In genomic region chr2:237437566-237437965, GRCh38 we compare ENCODE assay signal across 23 cellular contexts. TPM values are rescaled to one million over a fixed set of nuclear protein-coding genes. Genes with fewer than 3 reads are reported as not detected.
DNase-seq lines count a peak whose midpoint lies in the region; ATAC-seq and TF ChIP-seq lines count a peak whose summit lies in the region.
"Had no signal": no experiment of that assay in that cellular context is flagged by ENCODE, and none has a peak within 500 bp of the region (broad histone marks: within the 10 kb centered on the region; RNA-seq: fewer than 3 reads in every experiment).

No MANE protein-coding gene starts in this region.

- H3K36me3 ChIP-seq in Karpas-422 (ENCODE audit: insufficient read depth, low read length) (no peaks in the 10 kb centered on the region), mammary epithelial cell (ENCODE audit: insufficient read depth, low read length) (no peaks in the 10 kb centered on the region), skeletal muscle satellite cell (ENCODE audit: insufficient read depth, low read length) (no peaks in the 10 kb centered on the region)
- H3K36me3 ChIP-seq: lower lobe of right lung, Peyer's patch, SJCRH30 had no signal

- no peaks in the 10 kb centered on the region for H3K9me2 ChIP-seq in Karpas-422 (replicated peaks; ENCODE audit: insufficient read depth, low read length)

- no peaks in the 10 kb centered on the region for H3K9me3 ChIP-seq in Karpas-422 (ENCODE audit: low read length)
- H3K9me3 ChIP-seq in mammary epithelial cell (replicated peaks; ENCODE audit: insufficient read depth, low read length): no peaks in the 10 kb centered on the region
- no peaks in the 10 kb centered on the region for H3K9me3 ChIP-seq in skeletal muscle satellite cell (replicated peaks; ENCODE audit: low read length)
- H3K9me3 ChIP-seq: lower lobe of right lung, Peyer's patch, SJCRH30, testis had no signal

- ATAC-seq in GM21529 (IDR thresholded peaks at IDR 0.05; ENCODE audit: unreplicated experiment): no peak
- ATAC-seq: lower lobe of right lung, right cardiac atrium had no signal

- peak overlapping the region; percentile 56 for H3K27ac Mint-ChIP-seq in activated CD4-positive, alpha-beta memory T cell treated with anti-CD3 and anti-CD28 coated beads for 36 hours
- no peak overlapping the region for H3K27ac Mint-ChIP-seq in activated CD4-positive, alpha-beta memory T cell treated with anti-CD3 and anti-CD28 coated beads, Interleukin-2, amount 10 ng/mL, durations not matched to agents 7 days and 5 days

- no peak for DNase-seq in activated CD4-positive, alpha-beta memory T cell treated with anti-CD3 and anti-CD28 coated beads for 36 hours
- no peak for DNase-seq in activated CD4-positive, alpha-beta memory T cell treated with anti-CD3 and anti-CD28 coated beads, Interleukin-2, amount 10 ng/mL, durations not matched to agents 7 days and 5 days
- DNase-seq in Karpas-422 (peak; percentile 21), mammary epithelial cell (no peak), GM13976 (ENCODE audit: low spot score) (no peak), NCI-H1436 (lab: John Stamatoyannopoulos, UW) (no peak)
- DNase-seq: activated gamma-delta T cell, dermis blood vessel endothelial cell, DMS 273 treated with DMSO at 0.1 percent for 48 hours, lower lobe of right lung, MM.1S, NCI-H187, NCI-H226, NCI-H82, Peyer's patch, right cardiac atrium, SJCRH30, testis had no signal

- H3K9ac ChIP-seq in Karpas-422 (ENCODE audit: low read length): no peak overlapping the region
- no peak overlapping the region for H3K9ac ChIP-seq in mammary epithelial cell (ENCODE audit: insufficient read depth, low read length)
- peak overlapping the region; percentile 21 for H3K9ac ChIP-seq in skeletal muscle satellite cell (ENCODE audit: low read depth, low read length)

- peaks cover 2% of the 10 kb centered on the region for H3K9me3 Mint-ChIP-seq in activated CD4-positive, alpha-beta memory T cell treated with anti-CD3 and anti-CD28 coated beads for 36 hours
- H3K9me3 Mint-ChIP-seq in activated CD4-positive, alpha-beta memory T cell treated with anti-CD3 and anti-CD28 coated beads, Interleukin-2, amount 10 ng/mL, durations not matched to agents 7 days and 5 days: no peaks in the 10 kb centered on the region

- H2AFZ ChIP-seq in Karpas-422 (ENCODE audit: low read length): no peak overlapping the region
- peak overlapping the region; percentile 67 for H2AFZ ChIP-seq in mammary epithelial cell (ENCODE audit: low read depth, low read length)

- CTCF ChIA-PET in activated CD4-positive, alpha-beta memory T cell treated with anti-CD3 and anti-CD28 coated beads for 36 hours (lab: Charles Lee): interaction anchor here (0.8 to 2.3 kb wide), 4 partner anchors 10 to 39 kb away, joined by 3 to 15 read pairs (median 6); no protein-coding TSS in a partner anchor
- CTCF ChIA-PET in activated CD4-positive, alpha-beta memory T cell treated with anti-CD3 and anti-CD28 coated beads, Interleukin-2, amount 10 ng/mL, durations not matched to agents 7 days and 5 days (lab: Charles Lee): interaction anchor here (1.5 kb wide), 1 partner anchor 16 kb away, joined by 5 read pairs; no protein-coding TSS in a partner anchor
- CTCF ChIA-PET in mammary epithelial cell (lab: Charles Lee; ENCODE audit: low non-redundant PET): no interaction called here

- dilution Hi-C loops in mammary epithelial cell (cut with HindIII; ENCODE audit: low sequenced_read_pairs): no loop called here

- H4K20me1 ChIP-seq in Karpas-422 (ENCODE audit: insufficient read depth, low read depth, low read length) (no peaks in the 10 kb centered on the region), mammary epithelial cell (ENCODE audit: insufficient read depth, low read length) (no peaks in the 10 kb centered on the region)

- H3K4me1 ChIP-seq in Karpas-422 (ENCODE audit: low read length) (no peaks in the 10 kb centered on the region), mammary epithelial cell (ENCODE audit: insufficient read depth, low read length) (peaks cover 41% of the 10 kb centered on the region), skeletal muscle satellite cell (ENCODE audit: control insufficient read depth, insufficient read depth, low read length) (peaks cover 80% of the 10 kb centered on the region)
- H3K4me1 ChIP-seq: SJCRH30 had no signal

- BruUV-seq in mammary epithelial cell (replicated peaks; lab: Mats Ljungman, UMichigan): no TSS peak

- H3K4me2 ChIP-seq in Karpas-422 (ENCODE audit: low read depth, low read length, poor library complexity, severe bottlenecking): no peak overlapping the region
- no peak overlapping the region for H3K4me2 ChIP-seq in mammary epithelial cell (ENCODE audit: insufficient read depth, low read depth, low read length)
- no peak overlapping the region for H3K4me2 ChIP-seq in skeletal muscle satellite cell (ENCODE audit: low read length)

- no peak for TF ChIP-seq CTCF in mammary epithelial cell (conservative IDR thresholded peaks at IDR 0.05 in 1 of 2, IDR thresholded peaks at IDR 0.05 in 1 of 2; ENCODE audit: extremely low read depth in 1 of 2, insufficient read depth in 1 of 2, low read depth in 1 of 2, low read length in 2 of 2)
- TF ChIP-seq CTCF in GM13976 (IDR thresholded peaks at IDR 0.05; ENCODE audit: borderline replicate concordance, control extremely low read depth, extremely low read depth, insufficient read depth, missing control alignments): no peak

- intact Hi-C loops in activated CD4-positive, alpha-beta memory T cell treated with anti-CD3 and anti-CD28 coated beads for 36 hours (cut with micrococcal nuclease): loop anchor here (10.0 kb wide), 1 partner anchor 377 kb away; no protein-coding TSS in a partner anchor
- intact Hi-C loops in mammary epithelial cell (cut with micrococcal nuclease): no loop called here

- no peak overlapping the region for H3K4me3 Mint-ChIP-seq in activated CD4-positive, alpha-beta memory T cell treated with anti-CD3 and anti-CD28 coated beads for 36 hours
- H3K4me3 Mint-ChIP-seq in activated CD4-positive, alpha-beta memory T cell treated with anti-CD3 and anti-CD28 coated beads, Interleukin-2, amount 10 ng/mL, durations not matched to agents 7 days and 5 days: no peak overlapping the region
- H3K4me3 Mint-ChIP-seq: WTC11 had no signal

- 100% methylated on average over 5 of the region's 5 CpGs for WGBS in mammary epithelial cell (ENCODE audit: low coverage, missing lambda C conversion rate)

- H3K27ac ChIP-seq in Karpas-422 (ENCODE audit: low read length) (no peak overlapping the region), mammary epithelial cell (ENCODE audit: insufficient read depth, low read depth, low read length) (peak overlapping the region; percentile 32)
- H3K27ac ChIP-seq: lower lobe of right lung, Peyer's patch, SJCRH30, testis had no signal

- H3K27me3 ChIP-seq in Karpas-422 (ENCODE audit: low read length) (no peaks in the 10 kb centered on the region), mammary epithelial cell (ENCODE audit: insufficient read depth, low read length) (no peaks in the 10 kb centered on the region), skeletal muscle satellite cell (ENCODE audit: control insufficient read depth, insufficient read depth, low read length) (no peaks in the 10 kb centered on the region)
- H3K27me3 ChIP-seq: Peyer's patch, testis had no signal

- peaks cover 96% of the 10 kb centered on the region for H3K4me1 Mint-ChIP-seq in activated CD4-positive, alpha-beta memory T cell treated with anti-CD3 and anti-CD28 coated beads for 36 hours (ENCODE audit: low read depth)
- peaks cover 73% of the 10 kb centered on the region for H3K4me1 Mint-ChIP-seq in activated CD4-positive, alpha-beta memory T cell treated with anti-CD3 and anti-CD28 coated beads, Interleukin-2, amount 10 ng/mL, durations not matched to agents 7 days and 5 days

- H3K4me3 ChIP-seq in Karpas-422 (ENCODE audit: low read length): no peak overlapping the region
- H3K4me3 ChIP-seq in mammary epithelial cell (replicated peaks in 1 of 3; ENCODE audit: insufficient read depth in 1 of 3, low read depth in 2 of 3, low read length in 3 of 3): no peak overlapping the region
- no peak overlapping the region for H3K4me3 ChIP-seq in skeletal muscle satellite cell (ENCODE audit: low read length)
- H3K4me3 ChIP-seq: lower lobe of right lung, Peyer's patch, SJCRH30, testis had no signal

- H3K27me3 Mint-ChIP-seq in activated CD4-positive, alpha-beta memory T cell treated with anti-CD3 and anti-CD28 coated beads for 36 hours: no peaks in the 10 kb centered on the region
- peaks cover 4% of the 10 kb centered on the region for H3K27me3 Mint-ChIP-seq in activated CD4-positive, alpha-beta memory T cell treated with anti-CD3 and anti-CD28 coated beads, Interleukin-2, amount 10 ng/mL, durations not matched to agents 7 days and 5 days

- peaks cover under 1% of the 10 kb centered on the region for H3K36me3 Mint-ChIP-seq in activated CD4-positive, alpha-beta memory T cell treated with anti-CD3 and anti-CD28 coated beads for 36 hours
- H3K36me3 Mint-ChIP-seq in activated CD4-positive, alpha-beta memory T cell treated with anti-CD3 and anti-CD28 coated beads, Interleukin-2, amount 10 ng/mL, durations not matched to agents 7 days and 5 days (ENCODE audit: low read depth): no peaks in the 10 kb centered on the region

- in situ Hi-C loops in mammary epithelial cell (cut with MboI; ENCODE audit: low sequenced_read_pairs in 2 of 2) (no loop called here), GM13976 (cut with MboI; ENCODE audit: low sequenced_read_pairs, unreplicated experiment) (no loop called here)

- POLR2A ChIA-PET in activated CD4-positive, alpha-beta memory T cell treated with anti-CD3 and anti-CD28 coated beads for 36 hours (lab: Charles Lee): no interaction called here
- POLR2A ChIA-PET in activated CD4-positive, alpha-beta memory T cell treated with anti-CD3 and anti-CD28 coated beads, Interleukin-2, amount 10 ng/mL, durations not matched to agents 7 days and 5 days (lab: Charles Lee): interaction anchor here (0.6 kb wide), 1 partner anchor 264 kb away, joined by 3 read pairs; no protein-coding TSS in a partner anchor

- no peaks in the 10 kb centered on the region for H3K79me2 ChIP-seq in Karpas-422 (ENCODE audit: low read length)
- no peaks in the 10 kb centered on the region for H3K79me2 ChIP-seq in mammary epithelial cell (ENCODE audit: insufficient read depth, low read length)

RNA-seq across cellular contexts. Expression of gene COL6A3, which starts 23.6 kb away (rescaled TPM):
- 10 to 100 TPM; 27.7 to 29.7 TPM for total RNA-seq in activated CD4-positive, alpha-beta memory T cell treated with anti-CD3 and anti-CD28 coated beads for 36 hours
- 1 to 10 TPM in 1 of 2 experiments, under 1 TPM in 1; 0.90 to 1.3 TPM for total RNA-seq in activated CD4-positive, alpha-beta memory T cell treated with anti-CD3 and anti-CD28 coated beads, Interleukin-2, amount 10 ng/mL, durations not matched to agents 7 days and 5 days
- total RNA-seq in Karpas-422 (2014; rRNA removed; shearing (Covaris generic); ENCODE audit: low replicate concordance): 0.07 TPM in 1 of 2 replicates, not detected in the other
- total RNA-seq in mammary epithelial cell: 1 to 10 TPM in 1 of 2 donors, under 1 TPM in 1; 0.14 to 7.2 TPM
- 0.16 TPM for polyA plus RNA-seq in mammary epithelial cell
- 0.57 TPM for polyA minus RNA-seq in mammary epithelial cell
- 1,992 and 2,805 TPM in 2 replicates for total RNA-seq in skeletal muscle satellite cell (2012; rRNA removed)
- total RNA-seq: endothelial cell of umbilical vein had no signal

RNA-seq across cellular contexts. Expression of gene MLPH, which starts 49.5 kb away (rescaled TPM):
- not detected for total RNA-seq in activated CD4-positive, alpha-beta memory T cell treated with anti-CD3 and anti-CD28 coated beads for 36 hours
- not detected for total RNA-seq in activated CD4-positive, alpha-beta memory T cell treated with anti-CD3 and anti-CD28 coated beads, Interleukin-2, amount 10 ng/mL, durations not matched to agents 7 days and 5 days
- not detected in 2 replicates for total RNA-seq in Karpas-422 (2014; rRNA removed; shearing (Covaris generic); ENCODE audit: low replicate concordance)
- 1 to 10 TPM; 2.8 to 7.2 TPM for total RNA-seq in mammary epithelial cell
- polyA plus RNA-seq in mammary epithelial cell: 16.1 TPM
- 24.1 TPM for polyA minus RNA-seq in mammary epithelial cell
- total RNA-seq in skeletal muscle satellite cell (2012; rRNA removed): 24.7 and 53.0 TPM in 2 replicates
- total RNA-seq: endothelial cell of umbilical vein; T-helper 2 cell treated with Interferon-gamma antibody and Interleukin-4, amounts not matched to agents 100 ng/mL and 5 ng/mL, for 36 hours had no signal
- polyA plus RNA-seq: endothelial cell of umbilical vein had no signal
